ENCODE assay signal across 1 cellular context in the genomic region with DNA sequence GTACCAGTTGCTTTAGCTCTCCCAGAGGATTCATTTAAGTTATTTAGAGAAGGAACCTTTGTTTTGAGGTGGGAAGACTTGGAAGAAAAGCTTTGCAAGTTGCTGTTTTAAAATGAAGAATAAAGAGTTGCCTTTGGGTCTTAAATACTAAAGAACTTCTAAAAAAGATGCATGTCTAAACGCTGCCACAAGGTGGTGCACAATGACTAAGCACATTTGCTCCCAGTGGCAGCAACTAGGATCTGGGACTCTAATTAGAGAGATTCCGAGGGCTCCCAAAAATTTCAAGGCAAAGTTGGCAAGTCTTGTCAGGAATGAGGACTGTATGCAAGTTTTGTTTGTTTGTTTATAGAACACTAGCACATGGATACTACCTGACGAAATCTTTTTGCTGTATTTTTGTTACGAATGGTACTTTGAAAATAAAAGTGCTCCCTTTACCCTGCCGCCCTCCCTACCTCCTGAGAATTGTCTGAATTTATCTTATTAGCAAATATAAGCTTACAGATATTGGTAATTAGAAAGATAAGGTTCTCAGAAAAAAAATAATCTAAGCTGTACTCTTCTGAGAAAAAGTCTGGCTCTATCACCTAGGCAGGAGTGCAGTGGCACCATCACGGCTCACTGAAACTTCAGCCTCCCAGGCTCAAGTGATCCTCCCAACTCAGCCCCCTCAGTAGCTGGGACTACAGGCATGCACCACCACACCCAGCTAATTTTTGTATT.
TF ChIP-seq lines count a peak whose summit lies in the region.

No MANE protein-coding gene starts in this region.

TF ChIP-seq in liver, 16 proteins besides CTCF, POLR2A, EP300 and RAD21 (continued from another document):
- TF ChIP-seq, protein P1, sequence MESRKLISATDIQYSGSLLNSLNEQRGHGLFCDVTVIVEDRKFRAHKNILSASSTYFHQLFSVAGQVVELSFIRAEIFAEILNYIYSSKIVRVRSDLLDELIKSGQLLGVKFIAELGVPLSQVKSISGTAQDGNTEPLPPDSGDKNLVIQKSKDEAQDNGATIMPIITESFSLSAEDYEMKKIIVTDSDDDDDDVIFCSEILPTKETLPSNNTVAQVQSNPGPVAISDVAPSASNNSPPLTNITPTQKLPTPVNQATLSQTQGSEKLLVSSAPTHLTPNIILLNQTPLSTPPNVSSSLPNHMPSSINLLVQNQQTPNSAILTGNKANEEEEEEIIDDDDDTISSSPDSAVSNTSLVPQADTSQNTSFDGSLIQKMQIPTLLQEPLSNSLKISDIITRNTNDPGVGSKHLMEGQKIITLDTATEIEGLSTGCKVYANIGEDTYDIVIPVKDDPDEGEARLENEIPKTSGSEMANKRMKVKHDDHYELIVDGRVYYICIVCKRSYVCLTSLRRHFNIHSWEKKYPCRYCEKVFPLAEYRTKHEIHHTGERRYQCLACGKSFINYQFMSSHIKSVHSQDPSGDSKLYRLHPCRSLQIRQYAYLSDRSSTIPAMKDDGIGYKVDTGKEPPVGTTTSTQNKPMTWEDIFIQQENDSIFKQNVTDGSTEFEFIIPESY (IDR thresholded peaks at IDR 0.05) = no peak
- TF ChIP-seq SP1 (IDR thresholded peaks at IDR 0.05) (no peak), FOXA1 (IDR thresholded peaks at IDR 0.05) (no peak), EGR1 (IDR thresholded peaks at IDR 0.05; ENCODE audit: low read depth in 2 of 2) (no peak), YY1 (IDR thresholded peaks at IDR 0.05) (no peak), FOXA2 (IDR thresholded peaks at IDR 0.05) (no peak)
